ENCODE assay signal across 1 cellular context in the genomic region with DNA sequence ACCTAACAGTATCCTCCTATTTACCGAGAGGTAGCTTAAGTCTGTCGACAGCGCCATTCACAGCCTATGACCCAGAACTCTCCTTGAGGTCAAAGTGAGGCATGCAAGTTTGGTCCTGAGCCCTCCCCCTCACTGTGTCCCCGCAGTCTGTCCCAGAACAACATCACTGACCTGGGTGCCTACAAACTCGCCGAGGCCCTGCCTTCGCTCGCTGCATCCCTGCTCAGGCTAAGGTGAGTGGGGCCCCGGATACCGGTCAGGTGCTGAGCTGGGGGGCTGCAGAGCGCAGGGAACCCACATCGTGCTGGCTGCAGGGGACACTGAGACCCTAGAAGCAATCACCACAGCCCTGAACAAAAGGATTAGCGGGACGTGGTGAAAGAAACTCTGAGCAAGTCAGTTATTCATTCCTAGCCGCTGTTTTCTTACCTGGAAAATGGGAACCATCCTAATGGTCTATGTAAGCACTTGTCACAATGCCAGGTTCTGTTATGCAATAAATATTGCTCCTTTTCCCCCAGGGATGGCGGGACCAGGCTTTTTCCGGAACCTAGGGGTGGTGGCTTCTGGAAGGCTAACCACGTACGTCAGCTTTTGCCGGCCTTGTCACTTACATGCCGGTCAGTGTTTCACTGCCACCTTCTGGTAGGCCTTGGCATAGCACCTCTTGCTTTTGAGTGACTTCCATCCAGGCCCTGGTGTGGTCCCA.
A peak's percentile ranks its signal among the peaks of the same experiment; 100 is the strongest.
TF ChIP-seq lines count a peak whose summit lies in the region.

No MANE protein-coding gene starts in this region.

TF ChIP-seq in K562, 482 proteins besides CTCF, POLR2A, EP300 and RAD21 (continued from another document):
- TF ChIP-seq MIER1 (IDR thresholded peaks at IDR 0.05; ENCODE audit: low read depth) (no peak), ZNF140 (CRISPR knock-in tag; IDR thresholded peaks at IDR 0.05) (no peak), CREB1 (IDR thresholded peaks at IDR 0.05) (no peak), CREB1 (CRISPR knock-in tag; IDR thresholded peaks at IDR 0.05) (peak; percentile 55; the same call in 1 of the 2 replicates), JUN (IDR thresholded peaks at IDR 0.05; ENCODE audit: borderline replicate concordance, low read depth, low read length) (no peak), JUN (CRISPR knock-in tag; IDR thresholded peaks at IDR 0.05; ENCODE audit: borderline replicate concordance) (0 out of 2 replicates have a peak, but pooled peaks have one; percentile 39), TBL1XR1 (IDR thresholded peaks at IDR 0.05; ENCODE audit: low read length in 2 of 2) (no peak), FOSL1 (tag; conservative IDR thresholded peaks at IDR 0.05) (no peak), MED1 (CRISPR knock-in tag; IDR thresholded peaks at IDR 0.05; ENCODE audit: borderline replicate concordance) (no peak)
- TF ChIP-seq, protein P1, sequence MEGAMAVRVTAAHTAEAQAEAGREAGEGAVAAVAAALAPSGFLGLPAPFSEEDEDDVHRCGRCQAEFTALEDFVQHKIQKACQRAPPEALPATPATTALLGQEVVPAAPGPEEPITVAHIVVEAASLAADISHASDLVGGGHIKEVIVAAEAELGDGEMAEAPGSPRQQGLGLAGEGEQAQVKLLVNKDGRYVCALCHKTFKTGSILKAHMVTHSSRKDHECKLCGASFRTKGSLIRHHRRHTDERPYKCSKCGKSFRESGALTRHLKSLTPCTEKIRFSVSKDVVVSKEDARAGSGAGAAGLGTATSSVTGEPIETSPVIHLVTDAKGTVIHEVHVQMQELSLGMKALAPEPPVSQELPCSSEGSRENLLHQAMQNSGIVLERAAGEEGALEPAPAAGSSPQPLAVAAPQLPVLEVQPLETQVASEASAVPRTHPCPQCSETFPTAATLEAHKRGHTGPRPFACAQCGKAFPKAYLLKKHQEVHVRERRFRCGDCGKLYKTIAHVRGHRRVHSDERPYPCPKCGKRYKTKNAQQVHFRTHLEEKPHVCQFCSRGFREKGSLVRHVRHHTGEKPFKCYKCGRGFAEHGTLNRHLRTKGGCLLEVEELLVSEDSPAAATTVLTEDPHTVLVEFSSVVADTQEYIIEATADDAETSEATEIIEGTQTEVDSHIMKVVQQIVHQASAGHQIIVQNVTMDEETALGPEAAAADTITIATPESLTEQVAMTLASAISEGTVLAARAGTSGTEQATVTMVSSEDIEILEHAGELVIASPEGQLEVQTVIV (CRISPR knock-in tag; IDR thresholded peaks at IDR 0.05; ENCODE audit: borderline replicate concordance) = no peak
- TF ChIP-seq, protein P2, sequence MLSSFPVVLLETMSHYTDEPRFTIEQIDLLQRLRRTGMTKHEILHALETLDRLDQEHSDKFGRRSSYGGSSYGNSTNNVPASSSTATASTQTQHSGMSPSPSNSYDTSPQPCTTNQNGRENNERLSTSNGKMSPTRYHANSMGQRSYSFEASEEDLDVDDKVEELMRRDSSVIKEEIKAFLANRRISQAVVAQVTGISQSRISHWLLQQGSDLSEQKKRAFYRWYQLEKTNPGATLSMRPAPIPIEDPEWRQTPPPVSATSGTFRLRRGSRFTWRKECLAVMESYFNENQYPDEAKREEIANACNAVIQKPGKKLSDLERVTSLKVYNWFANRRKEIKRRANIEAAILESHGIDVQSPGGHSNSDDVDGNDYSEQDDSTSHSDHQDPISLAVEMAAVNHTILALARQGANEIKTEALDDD (IDR thresholded peaks at IDR 0.05) = peak; percentile 24; the same call in 1 of the 2 replicates
- TF ChIP-seq, protein P3, sequence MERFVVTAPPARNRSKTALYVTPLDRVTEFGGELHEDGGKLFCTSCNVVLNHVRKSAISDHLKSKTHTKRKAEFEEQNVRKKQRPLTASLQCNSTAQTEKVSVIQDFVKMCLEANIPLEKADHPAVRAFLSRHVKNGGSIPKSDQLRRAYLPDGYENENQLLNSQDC (CRISPR knock-in tag; IDR thresholded peaks at IDR 0.05) = no peak
TF ChIP-seq in K562: peak in this region for 32.
